ENCODE assay signal across 13 cellular contexts in genomic region chr4:98517444-98518021, GRCh38.
A peak's percentile ranks its signal among the peaks of the same experiment; 100 is the strongest.
DNase-seq lines count a peak whose midpoint lies in the region; ATAC-seq and TF ChIP-seq lines count a peak whose summit lies in the region.
"Had no signal": no experiment of that assay in that cellular context is flagged by ENCODE, and none has a peak within 500 bp of the region (broad histone marks: within the 10 kb centered on the region; RNA-seq: fewer than 3 reads in every experiment).

No MANE protein-coding gene starts in this region.

- H3K4me1 ChIP-seq in IMR-90 (ENCODE audit: control insufficient read depth, insufficient read depth, low read length) (peaks cover 47% of the 10 kb centered on the region), mesenchymal stem cell (ENCODE audit: control insufficient read depth, insufficient read depth, low read depth, low read length) (peaks cover 20% of the 10 kb centered on the region)
- H3K4me1 ChIP-seq: gastrocnemius medialis had no signal

- peak overlapping the region; percentile 86 for H3K4me2 ChIP-seq in IMR-90 (ENCODE audit: low read depth, low read length)
- H3K4me2 ChIP-seq in mesenchymal stem cell (ENCODE audit: low read length, poor library complexity, severe bottlenecking) = no peak overlapping the region

- no peak for TF ChIP-seq CTCF in IMR-90 (conservative IDR thresholded peaks at IDR 0.05; ENCODE audit: low read depth, low read length)
- no peak for TF ChIP-seq CTCF in brain (conservative IDR thresholded peaks at IDR 0.05)

- H3K4me3 Mint-ChIP-seq in brain = peak overlapping the region in 1 of 5 experiments; percentile 6
- no peak overlapping the region for H3K4me3 Mint-ChIP-seq in immature natural killer cell
- H3K4me3 Mint-ChIP-seq: CD4-positive, CD25-positive, alpha-beta regulatory T cell had no signal

- peak overlapping the region; percentile 89 for H3K27ac ChIP-seq in IMR-90 (ENCODE audit: insufficient read depth, low read length)
- peak overlapping the region; percentile 95 for H3K27ac ChIP-seq in mesenchymal stem cell (ENCODE audit: low read length, poor library complexity, severe bottlenecking)
- H3K27ac ChIP-seq: gastrocnemius medialis, stomach had no signal

- H3K27me3 ChIP-seq in IMR-90 (ENCODE audit: control insufficient read depth, insufficient read depth, low read length) (no peaks in the 10 kb centered on the region), mesenchymal stem cell (ENCODE audit: control insufficient read depth in 1 of 2, insufficient read depth in 1 of 2, low read length in 2 of 2) (no peaks in the 10 kb centered on the region)
- H3K27me3 ChIP-seq: gastrocnemius medialis, stomach had no signal

- H3K27me3 Mint-ChIP-seq in brain (no peaks in the 10 kb centered on the region), immature natural killer cell (ENCODE audit: low read depth in 3 of 3) (no peaks in the 10 kb centered on the region)
- H3K27me3 Mint-ChIP-seq: CD4-positive, CD25-positive, alpha-beta regulatory T cell had no signal

- no peak for TF ChIP-seq POLR2A in IMR-90 (IDR thresholded peaks at IDR 0.05; ENCODE audit: low read depth, low read length)

- peak overlapping the region; percentile 73 for H2BK120ac ChIP-seq in IMR-90 (ENCODE audit: low read depth, low read length)
- H2BK120ac ChIP-seq in mesenchymal stem cell (ENCODE audit: low read depth, low read length) = peak overlapping the region; percentile 55

- peaks cover 85% of the 10 kb centered on the region for H3K4me1 Mint-ChIP-seq in brain
- H3K4me1 Mint-ChIP-seq in immature natural killer cell = peaks cover 32 to 49% of the 10 kb centered on the region in 2 donors

- H2BK12ac ChIP-seq in mesenchymal stem cell (ENCODE audit: low read length in 2 of 2) = peak overlapping the region in 1 of 2 experiments; percentile 86

- peaks cover 10% of the 10 kb centered on the region; the same call in 1 of the 2 replicates for H4K20me1 ChIP-seq in IMR-90 (ENCODE audit: insufficient read depth, low read length)

- H3K4ac ChIP-seq in IMR-90 (ENCODE audit: low read depth, low read length) (peak overlapping the region; percentile 94), mesenchymal stem cell (ENCODE audit: low read depth in 1 of 2, low read length in 2 of 2) (peak overlapping the region; percentile 61 to 95)

- H4K5ac ChIP-seq in IMR-90 (ENCODE audit: low read depth, low read length) = peak overlapping the region; percentile 76

- peak overlapping the region; percentile 64 for H4K91ac ChIP-seq in IMR-90 (ENCODE audit: insufficient read depth, low read depth, low read length)
- H4K91ac ChIP-seq in mesenchymal stem cell (ENCODE audit: low read length) = peak overlapping the region; percentile 37

- H2BK20ac ChIP-seq in IMR-90 (ENCODE audit: low read depth, low read length) = peak overlapping the region; percentile 66

- H3K36me3 ChIP-seq in IMR-90 (ENCODE audit: control insufficient read depth, insufficient read depth, low read length) = no peaks in the 10 kb centered on the region
- no peaks in the 10 kb centered on the region for H3K36me3 ChIP-seq in mesenchymal stem cell (ENCODE audit: control insufficient read depth in 1 of 2, insufficient read depth in 2 of 2, low read depth in 1 of 2, low read length in 2 of 2)
- H3K36me3 ChIP-seq: gastrocnemius medialis, stomach had no signal

- H2AFZ ChIP-seq in IMR-90 (replicated peaks; ENCODE audit: low read length, poor library complexity) (peak overlapping the region; percentile 6), mesenchymal stem cell (ENCODE audit: low read depth, low read length) (no peak overlapping the region)

- peak overlapping the region; percentile 6 for H3K23ac ChIP-seq in IMR-90 (ENCODE audit: low read depth, low read length)
- no peak overlapping the region for H3K23ac ChIP-seq in mesenchymal stem cell (ENCODE audit: low read length in 2 of 2)

- H3K79me1 ChIP-seq in IMR-90 (ENCODE audit: low read depth in 1 of 2, low read length in 2 of 2) (peaks cover 58 to 81% of the 10 kb centered on the region in 2 experiments), mesenchymal stem cell (replicated peaks; ENCODE audit: low read length, poor library complexity, severe bottlenecking) (peaks cover 13% of the 10 kb centered on the region)

- DNase-seq in EH (ENCODE audit: low read depth) (peak; percentile 69), IMR-90 (peak; percentile 89), mesenchymal stem cell (peak; percentile 83), NCI-H2107 (lab: John Stamatoyannopoulos, UW) (no peak), immature natural killer cell (no peak), NCI-H82 (lab: John Stamatoyannopoulos, UW) (no peak)
- DNase-seq: anterior cingulate cortex; CD4-positive, CD25-positive, alpha-beta regulatory T cell; gastrocnemius medialis; NK-92 treated with Interleukin-12 subunit alpha and Interleukin-12 subunit beta, amount 100 ng/mL, for 24 hours; stomach had no signal

- H2BK15ac ChIP-seq in IMR-90 (ENCODE audit: low read depth, low read length) = peak overlapping the region; percentile 95; the same call in 2 of the 3 replicates
- H2BK15ac ChIP-seq in mesenchymal stem cell (ENCODE audit: low read depth, poor library complexity, severe bottlenecking) = no peak overlapping the region

- H3K27ac Mint-ChIP-seq in brain (peak overlapping the region in 4 of 5 experiments; percentile 18 to 93 (median 73)), immature natural killer cell (peak overlapping the region in 1 of 6 donors; percentile 42)

- intact Hi-C loops in IMR-90 (cut with micrococcal nuclease) = loop anchor here (5.0 kb wide), 1 partner anchor 140 kb away; the partner anchor contains the start of gene TSPAN5

- H3K18ac ChIP-seq in IMR-90 (ENCODE audit: low read depth, low read length) = peak overlapping the region; percentile 84
- peak overlapping the region; percentile 17 to 87 for H3K18ac ChIP-seq in mesenchymal stem cell (ENCODE audit: low read depth in 1 of 2, low read length in 2 of 2)

- TF ChIP-seq RAD21 in IMR-90 (IDR thresholded peaks at IDR 0.05; ENCODE audit: low read length) = no peak

- peak overlapping the region; percentile 77; the same call in 1 of the 2 replicates for H3K14ac ChIP-seq in IMR-90 (replicated peaks; ENCODE audit: low read depth, low read length)
- H3K14ac ChIP-seq in mesenchymal stem cell (ENCODE audit: low read length in 2 of 2) = peak overlapping the region in 1 of 2 experiments; percentile 24

- peaks cover 42% of the 10 kb centered on the region for H3K9me1 ChIP-seq in IMR-90 (ENCODE audit: insufficient read depth, low read length)

- H3K56ac ChIP-seq in IMR-90 (ENCODE audit: extremely low read depth, insufficient read depth, low read length) = peak overlapping the region; percentile 72

- H3K36me3 Mint-ChIP-seq in brain (no peaks in the 10 kb centered on the region), immature natural killer cell (no peaks in the 10 kb centered on the region)

- dilution Hi-C loops in IMR-90 (cut with HindIII; ENCODE audit: low sequenced_read_pairs, unreplicated experiment) = no loop called here

- in situ Hi-C loops in IMR-90 (cut with MboI; ENCODE audit: low sequenced_read_pairs) = no loop called here

- peak overlapping the region; percentile 27 for H2AK5ac ChIP-seq in IMR-90 (ENCODE audit: low read depth, low read length)
- peak overlapping the region; percentile 78 for H2AK5ac ChIP-seq in mesenchymal stem cell (ENCODE audit: low read length, severe bottlenecking)

- H4K8ac ChIP-seq in IMR-90 (ENCODE audit: low read depth in 2 of 2, low read length in 2 of 2) = peak overlapping the region; percentile 45 to 59; a peak in 3 of 4 replicates
- no peak overlapping the region for H4K8ac ChIP-seq in mesenchymal stem cell (ENCODE audit: low read length)

- no peak overlapping the region for H3K4me3 ChIP-seq in IMR-90 (ENCODE audit: insufficient read depth, low read depth, low read length)
- peak overlapping the region in 1 of 2 experiments; percentile 12 for H3K4me3 ChIP-seq in mesenchymal stem cell (ENCODE audit: insufficient read depth in 1 of 2, low read depth in 1 of 2, low read length in 2 of 2)
- H3K4me3 ChIP-seq: gastrocnemius medialis, stomach had no signal

- ATAC-seq in IMR-90 (ENCODE audit: low read depth) (peak; percentile 45), HG02885 (IDR thresholded peaks at IDR 0.05; ENCODE audit: poor library complexity, unreplicated experiment) (no peak)
- ATAC-seq: gastrocnemius medialis had no signal

- 0% methylated on average over 1 of the region's 2 CpGs; no CpG with 5 or more reads in 1 of the 2 experiments for WGBS in IMR-90 (ENCODE audit: extremely low coverage in 2 of 2, insufficient read length in 1 of 2), 2 experiments
- WGBS in mesenchymal stem cell = 57% methylated on average over 1 of the region's 2 CpGs

- POLR2A ChIA-PET in IMR-90 (lab: Charles Lee; ENCODE audit: unreplicated experiment) = no interaction called here

- CTCF ChIA-PET in IMR-90 (lab: Yijun Ruan, JAX) = interaction anchor here (1.3 kb wide), 1 partner anchor 50 kb away, joined by 3 read pairs; no protein-coding TSS in a partner anchor

- BruUV-seq in IMR-90 (replicated peaks; lab: Mats Ljungman, UMichigan) = no TSS peak

- H2AK9ac ChIP-seq in IMR-90 (replicated peaks; ENCODE audit: low read depth, low read length, poor library complexity) = no peak overlapping the region

- H3K9ac ChIP-seq in IMR-90 (ENCODE audit: low read depth, low read length) (peak overlapping the region; percentile 45; the same call in 1 of the 2 replicates), mesenchymal stem cell (ENCODE audit: low read length) (peak overlapping the region; percentile 14)

- H3K9me3 ChIP-seq in IMR-90 (ENCODE audit: control insufficient read depth, insufficient read depth, low read length) = no peaks in the 10 kb centered on the region
- H3K9me3 ChIP-seq in mesenchymal stem cell (ENCODE audit: control insufficient read depth, low read length) = no peaks in the 10 kb centered on the region
- H3K9me3 ChIP-seq: gastrocnemius medialis had no signal

- H3K9me3 Mint-ChIP-seq in brain (peaks cover 0 to 3% (median 0%) of the 10 kb centered on the region in 5 experiments), immature natural killer cell (no peaks in the 10 kb centered on the region)

- peak overlapping the region; percentile 85 for H2BK5ac ChIP-seq in IMR-90 (ENCODE audit: low read depth, low read length, poor library complexity, severe bottlenecking)
- no peak overlapping the region for H2BK5ac ChIP-seq in mesenchymal stem cell (ENCODE audit: low read depth, low read length, poor library complexity, severe bottlenecking)

TF ChIP-seq in IMR-90, 13 proteins besides CTCF, POLR2A, EP300 and RAD21:
- TF ChIP-seq BHLHE40 (IDR thresholded peaks at IDR 0.05; ENCODE audit: low read depth, low read length) (no peak), MAFK (IDR thresholded peaks at IDR 0.05; ENCODE audit: low read depth, low read length) (peak; percentile 1; the same call in 1 of the 2 replicates)

Comparison
In these comparisons a context has a peak if more than half of its experiments do, and no peak if none do; other contexts are left out.
1. DNase-seq: peak in EH (single experiment), IMR-90 (single experiment) and mesenchymal stem cell (single experiment); none in NCI-H2107 (single experiment), immature natural killer cell (0 of 3) and NCI-H82 (single experiment).